In the genomic region with DNA sequence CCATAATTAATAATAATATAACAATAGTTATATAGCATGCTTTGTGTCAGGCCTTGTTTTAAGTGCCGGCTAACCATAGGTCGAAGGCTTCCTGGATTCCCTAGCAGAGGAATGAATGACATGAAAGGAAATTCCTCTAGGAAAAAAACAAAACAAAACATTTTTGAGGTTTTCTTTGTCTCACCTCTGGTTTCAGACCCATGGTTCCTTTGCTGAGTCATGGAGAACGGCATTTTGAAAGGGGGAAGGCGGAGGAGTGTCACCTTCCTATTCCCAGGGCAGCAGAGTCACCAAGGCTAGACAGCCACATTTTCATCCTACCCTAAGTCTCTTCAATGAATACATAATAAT, we compare ENCODE assay signal across 9 cellular contexts. TPM values are rescaled to one million over a fixed set of nuclear protein-coding genes. Genes with fewer than 3 reads are reported as not detected.
DNase-seq lines count a peak whose midpoint lies in the region; ATAC-seq and TF ChIP-seq lines count a peak whose summit lies in the region.
"Had no signal": no experiment of that assay in that cellular context is flagged by ENCODE, and none has a peak within 500 bp of the region (broad histone marks: within the 10 kb centered on the region; RNA-seq: fewer than 3 reads in every experiment).

No MANE protein-coding gene starts in this region.

- H3K36me3 Mint-ChIP-seq in Calu3 (ENCODE audit: insufficient read depth, unreplicated experiment) = peaks cover 6% of the 10 kb centered on the region
- peaks cover 4 to 30% (median 7%) of the 10 kb centered on the region in 5 donors for H3K36me3 Mint-ChIP-seq in naive thymus-derived CD4-positive, alpha-beta T cell

- BruUV-seq in Calu3 (replicated peaks; lab: Mats Ljungman, UMichigan) = TSS peak; percentile 85

- H3K9ac ChIP-seq in HUES64 (ENCODE audit: low read depth, low read length) = peak overlapping the region; percentile 52; the same call in 1 of the 2 replicates

- peaks cover 30% of the 10 kb centered on the region for H3K4me1 Mint-ChIP-seq in Calu3 (ENCODE audit: low read depth, unreplicated experiment)
- H3K4me1 Mint-ChIP-seq in naive thymus-derived CD4-positive, alpha-beta T cell = peaks cover 54 to 97% (median 73%) of the 10 kb centered on the region in 7 donors

- H3K4me3 Mint-ChIP-seq in Calu3 (ENCODE audit: low read depth, unreplicated experiment) = peak overlapping the region; percentile 44
- H3K4me3 Mint-ChIP-seq in naive thymus-derived CD4-positive, alpha-beta T cell = peak overlapping the region in 2 of 10 donors; percentile 16 to 37

- H3K4me3 ChIP-seq in HUES64 (ENCODE audit: low read length) (no peak overlapping the region), cardiac fibroblast (replicated peaks in 1 of 2; ENCODE audit: low read depth in 2 of 2, low read length in 2 of 2) (no peak overlapping the region)
- no peak overlapping the region for H3K4me3 ChIP-seq in naive thymus-derived CD4-positive, alpha-beta T cell (ENCODE audit: low read length)
- H3K4me3 ChIP-seq: MG63 had no signal

- H3K9me3 ChIP-seq in HUES64 (ENCODE audit: insufficient read depth, low read depth, low read length) = no peaks in the 10 kb centered on the region
- no peaks in the 10 kb centered on the region for H3K9me3 ChIP-seq in naive thymus-derived CD4-positive, alpha-beta T cell (ENCODE audit: control insufficient read depth in 2 of 3, low read length in 3 of 3)
- H3K9me3 ChIP-seq: MG63 had no signal

- peak; percentile 50 for DNase-seq in Calu3
- DNase-seq in cardiac fibroblast (ENCODE audit: low read depth in 2 of 2) = peak; percentile 58 to 84
- no peak for DNase-seq in naive thymus-derived CD4-positive, alpha-beta T cell
- DNase-seq in mesenteric fat pad (ENCODE audit: low spot score) = no peak
- no peak for DNase-seq in central memory CD4-positive, alpha-beta T cell
- no peak for DNase-seq in Kasumi-1 (lab: John Stamatoyannopoulos, UW)
- DNase-seq: MG63 had no signal

- H3K9me3 Mint-ChIP-seq in Calu3 (ENCODE audit: low read depth, unreplicated experiment) = no peaks in the 10 kb centered on the region
- peaks cover 0 to 3% (median 0%) of the 10 kb centered on the region in 11 donors for H3K9me3 Mint-ChIP-seq in naive thymus-derived CD4-positive, alpha-beta T cell

- TF ChIP-seq CTCF in Calu3 (IDR thresholded peaks at IDR 0.05; ENCODE audit: unreplicated experiment) (no peak), cardiac fibroblast (IDR thresholded peaks at IDR 0.05; ENCODE audit: low read depth, low read length) (no peak)

- peak overlapping the region; percentile 87 for H3K27ac Mint-ChIP-seq in Calu3 (ENCODE audit: unreplicated experiment)
- H3K27ac Mint-ChIP-seq in naive thymus-derived CD4-positive, alpha-beta T cell = peak overlapping the region in 6 of 9 donors; percentile 26 to 79 (median 60)

- H3K27me3 Mint-ChIP-seq in Calu3 (ENCODE audit: unreplicated experiment) = no peaks in the 10 kb centered on the region
- no peaks in the 10 kb centered on the region for H3K27me3 Mint-ChIP-seq in naive thymus-derived CD4-positive, alpha-beta T cell

- CTCF ChIA-PET in Calu3 (lab: Charles Lee) = interaction anchor here (0.5 to 1.4 kb wide), 7 partner anchors 10 to 199 kb away, joined by 3 to 5 read pairs (median 3); a partner anchor contains a TSS
- CTCF ChIA-PET in naive thymus-derived CD4-positive, alpha-beta T cell (lab: Charles Lee) = no interaction called here

- POLR2A ChIA-PET in naive thymus-derived CD4-positive, alpha-beta T cell (lab: Charles Lee) = interaction anchor here (1.6 kb wide), 1 partner anchor 29 kb away, joined by 3 read pairs; no protein-coding TSS in a partner anchor

- no peaks in the 10 kb centered on the region for H3K27me3 ChIP-seq in HUES64 (ENCODE audit: insufficient read depth, low read length)
- H3K27me3 ChIP-seq in naive thymus-derived CD4-positive, alpha-beta T cell (ENCODE audit: control insufficient read depth in 2 of 2, insufficient read depth in 2 of 2, low read length in 2 of 2) = no peaks in the 10 kb centered on the region
- H3K27me3 ChIP-seq: MG63 had no signal

- H3K36me3 ChIP-seq in HUES64 (ENCODE audit: insufficient read depth, low read length) = no peaks in the 10 kb centered on the region
- H3K36me3 ChIP-seq in naive thymus-derived CD4-positive, alpha-beta T cell (ENCODE audit: control insufficient read depth in 2 of 3, insufficient read depth in 3 of 3, low read length in 3 of 3) = peaks cover 0 to 38% (median 4%) of the 10 kb centered on the region in 3 experiments
- H3K36me3 ChIP-seq: MG63 had no signal

- 46% methylated on average over 4 of the region's 4 CpGs for WGBS in HUES64

- peak overlapping the region; percentile 86 for H3K27ac ChIP-seq in HUES64 (ENCODE audit: low read depth, low read length)
- peak overlapping the region; percentile 56 for H3K27ac ChIP-seq in naive thymus-derived CD4-positive, alpha-beta T cell (ENCODE audit: low read depth, low read length)

- ATAC-seq in naive thymus-derived CD4-positive, alpha-beta T cell = no peak
- no peak for ATAC-seq in HG03135 (IDR thresholded peaks at IDR 0.05; ENCODE audit: unreplicated experiment)

- peaks cover 31% of the 10 kb centered on the region for H3K4me1 ChIP-seq in HUES64 (ENCODE audit: insufficient read depth, low read length)
- H3K4me1 ChIP-seq in naive thymus-derived CD4-positive, alpha-beta T cell (ENCODE audit: control insufficient read depth in 2 of 2, insufficient read depth in 2 of 2, low read length in 2 of 2) = peaks cover 20 to 50% of the 10 kb centered on the region in 2 donors

- intact Hi-C loops in Calu3 (cut with micrococcal nuclease; ENCODE audit: unreplicated experiment) = loop anchor here (2.0 kb wide), 1 partner anchor 24 kb away; no protein-coding TSS in a partner anchor
- intact Hi-C loops in naive thymus-derived CD4-positive, alpha-beta T cell (cut with micrococcal nuclease) = no loop called here

RNA-seq across cellular contexts. Expression of a gene that starts 25.3 kb away (rescaled TPM):
- total RNA-seq in Calu3 (2022) (77.4 and 90.4 TPM in 2 replicates), mesenteric fat pad (104 TPM)
- 20.0 TPM for polyA plus RNA-seq in HUES64 (2013, experiment 1 of 2)
- 17.8 TPM for polyA plus RNA-seq in HUES64 (2013, experiment 2 of 2)
- total RNA-seq in naive thymus-derived CD4-positive, alpha-beta T cell = 100 to 1,000 TPM; 285 to 433 (median 313) TPM
- 100 to 1,000 TPM; 474 to 764 TPM for polyA plus RNA-seq in naive thymus-derived CD4-positive, alpha-beta T cell

RNA-seq across cellular contexts. Expression of a gene that starts 45.6 kb away (rescaled TPM):
- 51.7 and 55.6 TPM in 2 replicates for total RNA-seq in Calu3 (2022)
- polyA plus RNA-seq in HUES64 (2013, experiment 1 of 2) = 46.0 TPM
- polyA plus RNA-seq in HUES64 (2013, experiment 2 of 2) = 39.8 TPM
- total RNA-seq in naive thymus-derived CD4-positive, alpha-beta T cell = 10 to 100 TPM in 1 of 5 experiments, 1 to 10 TPM in 4; 3.9 to 35.7 (median 8.1) TPM
- polyA plus RNA-seq in naive thymus-derived CD4-positive, alpha-beta T cell = 1 to 10 TPM; 4.4 to 6.6 TPM
- total RNA-seq in mesenteric fat pad = 31.1 TPM

RNA-seq across cellular contexts. Expression of a gene that starts 46.0 kb away (rescaled TPM):
- total RNA-seq in Calu3 (2022) = 28.0 and 29.8 TPM in 2 replicates
- polyA plus RNA-seq in HUES64 (2013, experiment 1 of 2) = 27.2 TPM
- 25.9 TPM for polyA plus RNA-seq in HUES64 (2013, experiment 2 of 2)
- 10 to 100 TPM in 1 of 5 experiments, 1 to 10 TPM in 4; 4.5 to 21.7 (median 9.4) TPM for total RNA-seq in naive thymus-derived CD4-positive, alpha-beta T cell
- polyA plus RNA-seq in naive thymus-derived CD4-positive, alpha-beta T cell = 1 to 10 TPM; 4.2 to 4.7 TPM
- total RNA-seq in mesenteric fat pad = 16.5 TPM

Comparison
In these comparisons a context has a peak if more than half of its experiments do, and no peak if none do; other contexts are left out.
1. DNase-seq: peak in Calu3 (single experiment) and cardiac fibroblast (2 of 2); none in naive thymus-derived CD4-positive, alpha-beta T cell (0 of 9), mesenteric fat pad (single experiment), central memory CD4-positive, alpha-beta T cell (single experiment) and Kasumi-1 (0 of 2).